8 cellular contexts compared by ENCODE assay signal in the genomic region with DNA sequence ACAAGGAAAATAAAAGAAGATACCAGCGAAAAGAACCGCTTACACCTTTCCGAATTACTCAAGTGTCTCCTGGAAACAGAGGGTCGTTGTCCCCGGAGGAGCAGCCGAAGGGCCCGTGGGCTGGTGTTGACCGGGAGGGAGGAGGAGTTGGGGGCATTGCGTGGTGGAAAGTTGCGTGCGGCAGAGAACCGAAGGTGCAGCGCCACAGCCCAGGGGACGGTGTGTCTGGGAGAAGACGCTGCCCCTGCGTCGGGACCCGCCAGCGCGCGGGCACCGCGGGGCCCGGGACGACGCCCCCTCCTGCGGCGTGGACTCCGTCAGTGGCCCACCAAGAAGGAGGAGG. TPM values are rescaled to one million over a fixed set of nuclear protein-coding genes. Genes with fewer than 3 reads are reported as not detected.
A peak's percentile ranks its signal among the peaks of the same experiment; 100 is the strongest.
DNase-seq lines count a peak whose midpoint lies in the region; ATAC-seq and TF ChIP-seq lines count a peak whose summit lies in the region.

No MANE protein-coding gene starts in this region.

- H3K9me3 ChIP-seq in SJSA1 (replicated peaks) = no peaks in the 10 kb centered on the region
- no peaks in the 10 kb centered on the region for H3K9me3 ChIP-seq in mammary epithelial cell (replicated peaks; ENCODE audit: insufficient read depth, low read length)

- BruUV-seq in mammary epithelial cell (replicated peaks; lab: Mats Ljungman, UMichigan) = TSS peak; percentile 8

- ATAC-seq in activated CD4-positive, CD25-positive, alpha-beta regulatory T cell treated with anti-CD3 and anti-CD28 coated beads, Interleukin-2, amount 50 U/mL, for 24 hours = no peak
- peak; percentile 21 for ATAC-seq in left colon

- in situ Hi-C loops in mammary epithelial cell (cut with MboI; ENCODE audit: low sequenced_read_pairs in 2 of 2) = loop anchor here in 1 of 2 donors (10.0 to 25.0 kb wide), 3 partner anchors 158 to 762 kb away; no protein-coding TSS in a partner anchor

- peak overlapping the region; percentile 69 for H2AFZ ChIP-seq in mammary epithelial cell (ENCODE audit: low read depth, low read length)

- H3K36me3 ChIP-seq in SJSA1 = peaks cover 10% of the 10 kb centered on the region; the same call in 1 of the 2 replicates
- no peaks in the 10 kb centered on the region for H3K36me3 ChIP-seq in mammary epithelial cell (ENCODE audit: insufficient read depth, low read length)

- no peaks in the 10 kb centered on the region for H4K20me1 ChIP-seq in mammary epithelial cell (ENCODE audit: insufficient read depth, low read length)

- intact Hi-C loops in mammary epithelial cell (cut with micrococcal nuclease) = loop anchor here (2.0 to 10.0 kb wide), 16 partner anchors 144 to 1752 kb away; no protein-coding TSS in a partner anchor
- intact Hi-C loops in left colon (cut with DNase I, micrococcal nuclease) = no loop called here

- peaks cover 51% of the 10 kb centered on the region for H3K79me2 ChIP-seq in mammary epithelial cell (ENCODE audit: insufficient read depth, low read length)

- peak overlapping the region; percentile 91 for H3K4me2 ChIP-seq in mammary epithelial cell (ENCODE audit: insufficient read depth, low read depth, low read length)

- H3K27me3 ChIP-seq in SJSA1 (replicated peaks) (no peaks in the 10 kb centered on the region), mammary epithelial cell (ENCODE audit: insufficient read depth, low read length) (no peaks in the 10 kb centered on the region)

- dilution Hi-C loops in mammary epithelial cell (cut with HindIII; ENCODE audit: low sequenced_read_pairs) = loop anchor here (5.0 kb wide), 1 partner anchor 35 kb away; no protein-coding TSS in a partner anchor

- H3K27ac ChIP-seq in SJSA1 = peak overlapping the region; percentile 84
- peak overlapping the region; percentile 98 for H3K27ac ChIP-seq in mammary epithelial cell (ENCODE audit: insufficient read depth, low read depth, low read length)

- no peak for TF ChIP-seq CTCF in mammary epithelial cell (conservative IDR thresholded peaks at IDR 0.05 in 1 of 2, IDR thresholded peaks at IDR 0.05 in 1 of 2; ENCODE audit: extremely low read depth in 1 of 2, insufficient read depth in 1 of 2, low read depth in 1 of 2, low read length in 2 of 2)

- WGBS in mammary epithelial cell (ENCODE audit: low coverage, missing lambda C conversion rate) = under 1% methylated on average over 27 of the region's 29 CpGs

- H3K9ac ChIP-seq in mammary epithelial cell (ENCODE audit: insufficient read depth, low read length) = peak overlapping the region; percentile 97

- CTCF ChIA-PET in mammary epithelial cell (lab: Charles Lee; ENCODE audit: low non-redundant PET) = interaction anchor here (0.6 to 0.7 kb wide), 4 partner anchors 82 to 416 kb away, joined by 3 to 6 read pairs (median 5); no protein-coding TSS in a partner anchor

- peaks cover 41% of the 10 kb centered on the region for H3K4me1 ChIP-seq in SJSA1 (replicated peaks)
- peaks cover 39% of the 10 kb centered on the region for H3K4me1 ChIP-seq in mammary epithelial cell (ENCODE audit: insufficient read depth, low read length)

- peak overlapping the region; percentile 63 for H3K4me3 ChIP-seq in SJSA1
- H3K4me3 ChIP-seq in mammary epithelial cell (replicated peaks in 1 of 3; ENCODE audit: insufficient read depth in 1 of 3, low read depth in 2 of 3, low read length in 3 of 3) = peak overlapping the region; percentile 75 to 91 (median 82)

- DNase-seq in activated CD4-positive, CD25-positive, alpha-beta regulatory T cell treated with anti-CD3 and anti-CD28 coated beads, Interleukin-2, amount 50 U/mL, for 72 hours = peak; percentile 39
- peak in 1 of 2 experiments; percentile 42 for DNase-seq in SJSA1 (ENCODE audit: low read depth in 1 of 2, low spot score in 2 of 2)
- no peak for DNase-seq in mammary epithelial cell
- DNase-seq in left colon = peak; percentile 33 to 52
- DNase-seq in stimulated activated CD4-positive, alpha-beta T cell treated with anti-CD3 and anti-CD28 coated beads, Interleukin-2, amount 100 ng/mL, for 48 hours = peak; percentile 23 to 27
- DNase-seq in NCI-H446 (lab: John Stamatoyannopoulos, UW) = no peak
- no peak for DNase-seq in cortex of kidney (lab: John Stamatoyannopoulos, UW)

RNA-seq across cellular contexts. Expression of a gene that starts 0.3 kb away (rescaled TPM):
- total RNA-seq in SJSA1 (2014; rRNA removed; shearing (Covaris generic)) = 93.7 and 119 TPM in 2 replicates
- total RNA-seq in mammary epithelial cell (10 to 100 TPM; 67.6 to 88.4 TPM), left colon (10 to 100 TPM; 20.3 to 21.4 TPM)
- polyA plus RNA-seq in mammary epithelial cell = 64.0 TPM
- polyA minus RNA-seq in mammary epithelial cell = 83.6 TPM

Comparison
In these comparisons a context has a peak if more than half of its experiments do, and no peak if none do; other contexts are left out.
1. DNase-seq: peak in activated CD4-positive, CD25-positive, alpha-beta regulatory T cell treated with anti-CD3 and anti-CD28 coated beads, Interleukin-2, amount 50 U/mL, for 72 hours (single experiment), left colon (2 of 2) and stimulated activated CD4-positive, alpha-beta T cell treated with anti-CD3 and anti-CD28 coated beads, Interleukin-2, amount 100 ng/mL, for 48 hours (2 of 2); none in mammary epithelial cell (single experiment), NCI-H446 (0 of 2) and cortex of kidney (single experiment).